ENCODE assay signal across 1 cellular context in the genomic region with DNA sequence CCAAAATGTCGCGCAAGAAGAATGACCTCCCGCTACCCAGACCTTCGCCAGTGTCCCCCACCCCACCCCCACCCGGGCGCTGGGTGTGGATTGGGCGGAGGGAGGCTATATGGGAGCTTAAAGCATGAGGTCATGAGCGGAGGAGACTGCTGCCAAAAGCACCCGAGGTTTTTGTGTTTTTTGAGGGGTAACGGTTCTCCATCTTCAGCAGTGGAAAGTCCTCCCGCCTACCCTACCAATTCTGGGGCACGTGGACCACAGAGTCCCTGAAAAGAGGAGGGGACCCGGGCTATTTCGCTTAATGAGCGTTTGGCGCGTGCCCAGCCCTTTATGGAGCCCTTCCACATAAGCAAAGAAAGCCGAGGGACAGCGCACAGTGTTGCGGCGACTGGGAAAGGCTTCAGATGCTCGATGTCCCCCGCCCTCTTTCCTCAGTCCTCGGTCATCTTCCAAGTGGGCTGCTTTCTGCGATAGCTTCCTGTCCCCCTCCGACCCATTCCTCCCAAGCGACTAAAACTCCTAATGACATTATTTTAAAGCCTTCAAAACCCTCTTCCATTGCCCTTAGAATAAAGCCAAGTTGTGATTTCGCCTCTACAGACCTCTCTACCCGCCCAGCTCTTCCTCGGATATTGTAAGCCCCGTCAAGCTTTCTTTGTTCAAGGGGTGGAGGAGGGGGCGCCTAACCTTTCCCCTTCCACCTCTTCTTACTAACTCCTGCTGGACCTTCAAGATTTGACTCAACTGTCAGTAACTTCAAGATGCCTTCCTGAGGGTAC.
A peak's percentile ranks its signal among the peaks of the same experiment; 100 is the strongest.
TF ChIP-seq lines count a peak whose summit lies in the region.

No MANE protein-coding gene starts in this region.

TF ChIP-seq in H1, 55 proteins besides CTCF, POLR2A, EP300 and RAD21 (continued from another document):
- TF ChIP-seq, protein P1, sequence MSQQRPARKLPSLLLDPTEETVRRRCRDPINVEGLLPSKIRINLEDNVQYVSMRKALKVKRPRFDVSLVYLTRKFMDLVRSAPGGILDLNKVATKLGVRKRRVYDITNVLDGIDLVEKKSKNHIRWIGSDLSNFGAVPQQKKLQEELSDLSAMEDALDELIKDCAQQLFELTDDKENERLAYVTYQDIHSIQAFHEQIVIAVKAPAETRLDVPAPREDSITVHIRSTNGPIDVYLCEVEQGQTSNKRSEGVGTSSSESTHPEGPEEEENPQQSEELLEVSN (IDR thresholded peaks at IDR 0.05): peak; percentile 48; the same call in 1 of the 2 replicates
- peak; percentile 18; the same call in 1 of the 2 replicates for TF ChIP-seq KDM1A (IDR thresholded peaks at IDR 0.05; ENCODE audit: borderline replicate concordance, low read length)
- no peak for TF ChIP-seq SP4 (IDR thresholded peaks at IDR 0.05; ENCODE audit: low read length)
- TF ChIP-seq TAF7 (optimal IDR thresholded peaks at IDR 0.05; ENCODE audit: borderline replicate concordance, low read depth, low read length): no peak
